14 cellular contexts compared by ENCODE assay signal in the genomic region with DNA sequence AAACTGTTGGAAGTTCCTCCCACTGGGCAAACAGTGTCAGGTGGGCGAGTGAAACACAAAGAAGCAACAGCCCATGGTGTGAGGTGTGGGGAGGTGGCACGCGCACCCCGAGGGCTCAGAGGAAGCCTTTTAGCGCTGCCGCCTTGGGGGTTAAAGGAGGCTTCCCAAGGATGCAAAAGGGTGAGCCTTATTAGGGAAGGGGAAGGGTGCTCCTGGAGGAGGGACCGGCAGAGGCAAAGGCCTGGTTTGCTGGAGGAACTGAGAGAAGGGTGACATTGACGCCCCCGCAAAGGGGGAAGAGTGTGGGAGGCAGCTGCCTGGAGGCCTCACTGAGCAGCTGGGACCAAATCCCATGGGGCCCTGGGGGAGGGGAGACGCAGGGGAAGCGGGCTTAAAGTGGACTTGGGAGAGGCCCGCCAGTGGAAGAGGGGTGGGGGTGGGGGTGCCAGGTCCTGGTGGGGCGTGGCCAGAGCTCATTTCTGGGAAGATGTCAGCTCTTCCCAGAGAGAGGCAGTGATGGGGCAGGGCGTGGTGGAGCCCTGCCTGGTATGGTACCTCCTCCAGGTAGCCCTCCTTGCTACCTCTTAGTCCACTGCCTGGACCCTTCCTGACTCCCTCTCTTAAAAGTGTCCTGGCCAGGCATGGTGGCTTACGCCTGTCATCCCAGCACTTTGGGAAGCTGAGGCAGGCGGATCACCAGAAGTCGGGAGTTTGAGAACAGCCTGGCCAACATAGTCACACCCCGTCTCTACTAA. TPM values are rescaled to one million over a fixed set of nuclear protein-coding genes. Genes with fewer than 3 reads are reported as not detected.
DNase-seq lines count a peak whose midpoint lies in the region; ATAC-seq, FAIRE-seq and TF ChIP-seq lines count a peak whose summit lies in the region.
"Had no signal": no experiment of that assay in that cellular context is flagged by ENCODE, and none has a peak within 500 bp of the region (broad histone marks: within the 10 kb centered on the region; RNA-seq: fewer than 3 reads in every experiment).

No MANE protein-coding gene starts in this region.

- peaks cover 0 to 6% of the 10 kb centered on the region in 2 donors for H3K4me1 Mint-ChIP-seq in natural killer cell
- no peaks in the 10 kb centered on the region for H3K4me1 Mint-ChIP-seq in CD8-positive, alpha-beta memory T cell
- H3K4me1 Mint-ChIP-seq in HFFc6 (ENCODE audit: low read depth), result no peaks in the 10 kb centered on the region

- H3K9me3 ChIP-seq in DOHH2 (ENCODE audit: control insufficient read depth, insufficient read depth, low read length), result no peaks in the 10 kb centered on the region
- H3K9me3 ChIP-seq in HepG2 (ENCODE audit: low read length), result no peaks in the 10 kb centered on the region
- no peaks in the 10 kb centered on the region for H3K9me3 ChIP-seq in CD8-positive, alpha-beta memory T cell (ENCODE audit: low read length)
- H3K9me3 ChIP-seq: SJSA1, thoracic aorta had no signal

- no peaks in the 10 kb centered on the region for H3K27me3 Mint-ChIP-seq in natural killer cell (ENCODE audit: low read depth in 2 of 2)
- H3K27me3 Mint-ChIP-seq in CD8-positive, alpha-beta memory T cell, result no peaks in the 10 kb centered on the region
- peaks cover 2% of the 10 kb centered on the region; the same call in 1 of the 2 replicates for H3K27me3 Mint-ChIP-seq in HFFc6 (ENCODE audit: insufficient read depth)
- H3K27me3 Mint-ChIP-seq: effector memory CD8-positive, alpha-beta T cell had no signal

- ATAC-seq in HG02759 (IDR thresholded peaks at IDR 0.05; ENCODE audit: unreplicated experiment), result peak; percentile 59
- peak; percentile 26; the same call in 1 of the 3 replicates for ATAC-seq in HepG2
- ATAC-seq in natural killer cell, result no peak
- ATAC-seq: effector memory CD8-positive, alpha-beta T cell had no signal

- H3K9me2 ChIP-seq in DOHH2 (replicated peaks; ENCODE audit: control insufficient read depth, low read length), result no peaks in the 10 kb centered on the region

- H3K27me3 ChIP-seq in DOHH2 (ENCODE audit: control insufficient read depth, low read length), result no peaks in the 10 kb centered on the region
- no peaks in the 10 kb centered on the region for H3K27me3 ChIP-seq in HepG2 (ENCODE audit: control insufficient read depth in 1 of 2, insufficient read depth in 2 of 2, low read length in 2 of 2)
- no peaks in the 10 kb centered on the region for H3K27me3 ChIP-seq in CD8-positive, alpha-beta memory T cell (ENCODE audit: insufficient read depth, low read length, poor library complexity, severe bottlenecking)
- H3K27me3 ChIP-seq: SJSA1 had no signal

- H3K4me3 ChIP-seq in DOHH2 (ENCODE audit: low read length) (peak overlapping the region; percentile 61), HepG2 (replicated peaks in 1 of 3; ENCODE audit: insufficient read depth in 1 of 3, low read depth in 2 of 3, low read length in 3 of 3) (no peak overlapping the region)
- H3K4me3 ChIP-seq in CD8-positive, alpha-beta memory T cell (ENCODE audit: low read length), result no peak overlapping the region
- H3K4me3 ChIP-seq: SJSA1, skin epidermis, thoracic aorta had no signal

- no peaks in the 10 kb centered on the region for H3K36me3 Mint-ChIP-seq in natural killer cell
- H3K36me3 Mint-ChIP-seq in CD8-positive, alpha-beta memory T cell, result peaks cover 0 to 34% (median 6%) of the 10 kb centered on the region in 3 donors
- H3K36me3 Mint-ChIP-seq in HFFc6 (ENCODE audit: low read depth), result no peaks in the 10 kb centered on the region

- H3K4me1 ChIP-seq in DOHH2 (ENCODE audit: control insufficient read depth, low read length), result peaks cover 45% of the 10 kb centered on the region
- H3K4me1 ChIP-seq in HepG2 (ENCODE audit: insufficient read depth, low read length), result no peaks in the 10 kb centered on the region
- no peaks in the 10 kb centered on the region for H3K4me1 ChIP-seq in CD8-positive, alpha-beta memory T cell (ENCODE audit: insufficient read depth, low read length)

- intact Hi-C loops in HepG2 (cut with micrococcal nuclease; ENCODE audit: unreplicated experiment), result no loop called here
- intact Hi-C loops in natural killer cell (cut with micrococcal nuclease), result no loop called here

- TF ChIP-seq CTCF in DOHH2 (IDR thresholded peaks at IDR 0.05; ENCODE audit: low read depth, low read length, poor library complexity, severe bottlenecking), result no peak
- no peak for TF ChIP-seq CTCF in RWPE1 (conservative IDR thresholded peaks at IDR 0.05; ENCODE audit: low read depth)
- no peak for TF ChIP-seq CTCF in HepG2 (CRISPR knock-in tag; IDR thresholded peaks at IDR 0.05)
- TF ChIP-seq CTCF in natural killer cell (IDR thresholded peaks at IDR 0.05), result no peak
- no peak for TF ChIP-seq CTCF in HFFc6 (IDR thresholded peaks at IDR 0.05)

- 92% methylated on average over 15 of the region's 18 CpGs for WGBS in HepG2 (ENCODE audit: low lambda C conversion rate)

- no peak for DNase-seq in RWPE1 (ENCODE audit: low spot score)
- no peak for DNase-seq in HepG2 (ENCODE audit: low spot score)
- DNase-seq in natural killer cell, result no peak
- no peak for DNase-seq in CD8-positive, alpha-beta memory T cell
- DNase-seq in HFFc6, result no peak
- no peak for DNase-seq in effector CD8-positive, alpha-beta T cell (lab: John Stamatoyannopoulos, UW)
- DNase-seq: activated gamma-delta T cell; effector memory CD8-positive, alpha-beta T cell; GDM1 had no signal

- no TSS peak for BruUV-seq in HepG2 (replicated peaks; lab: Mats Ljungman, UMichigan)

- TF ChIP-seq RAD21 in HepG2 (CRISPR knock-in tag; IDR thresholded peaks at IDR 0.05), result no peak

- H3K4me3 Mint-ChIP-seq in natural killer cell (no peak overlapping the region), HFFc6 (no peak overlapping the region)
- H3K4me3 Mint-ChIP-seq in CD8-positive, alpha-beta memory T cell, result no peak overlapping the region
- H3K4me3 Mint-ChIP-seq: effector memory CD8-positive, alpha-beta T cell had no signal

- TF ChIP-seq POLR2A in HepG2 (IDR thresholded peaks at IDR 0.05; ENCODE audit: insufficient read depth in 1 of 2, low read depth in 2 of 2, low read length in 2 of 2), result no peak

- no peak for FAIRE-seq in HepG2 (lab: Jason Lieb, UNC)

- H3K9me3 Mint-ChIP-seq in natural killer cell, result no peaks in the 10 kb centered on the region
- H3K9me3 Mint-ChIP-seq in CD8-positive, alpha-beta memory T cell, result no peaks in the 10 kb centered on the region
- H3K9me3 Mint-ChIP-seq in HFFc6, result no peaks in the 10 kb centered on the region
- H3K9me3 Mint-ChIP-seq: effector memory CD8-positive, alpha-beta T cell had no signal

- no peaks in the 10 kb centered on the region for H3K79me2 ChIP-seq in DOHH2 (ENCODE audit: control insufficient read depth, low read length)
- no peaks in the 10 kb centered on the region for H3K79me2 ChIP-seq in HepG2 (ENCODE audit: insufficient read depth, low read length)

- no peak overlapping the region for H3K9ac ChIP-seq in HepG2 (ENCODE audit: insufficient read depth, low read depth, low read length)

- POLR2A ChIA-PET in RWPE1 (lab: Yijun Ruan, JAX; ENCODE audit: low non-redundant PET) (interaction anchor here (0.6 kb wide), 1 partner anchor 15 kb away, joined by 4 read pairs; no protein-coding TSS in a partner anchor), HepG2 (lab: Yijun Ruan, JAX) (no interaction called here)
- POLR2A ChIA-PET in CD8-positive, alpha-beta memory T cell (lab: Charles Lee), result no interaction called here

- no peaks in the 10 kb centered on the region for H4K20me1 ChIP-seq in DOHH2 (ENCODE audit: control insufficient read depth, insufficient read depth, low read depth, low read length)
- H4K20me1 ChIP-seq in HepG2 (ENCODE audit: insufficient read depth, low read length), result no peaks in the 10 kb centered on the region

- H3K4me2 ChIP-seq in DOHH2 (ENCODE audit: low read length) (peak overlapping the region; percentile 68), HepG2 (ENCODE audit: low read depth, low read length) (no peak overlapping the region)

- H3K36me3 ChIP-seq in DOHH2 (ENCODE audit: control insufficient read depth, low read length) (peaks cover 11% of the 10 kb centered on the region), HepG2 (replicated peaks in 1 of 2; ENCODE audit: control insufficient read depth in 1 of 2, insufficient read depth in 2 of 2, low read length in 2 of 2) (peaks cover 1 to 6% of the 10 kb centered on the region in 2 experiments; a peak in 3 of 5 replicates)
- H3K36me3 ChIP-seq in CD8-positive, alpha-beta memory T cell (ENCODE audit: insufficient read depth, low read length), result peaks cover 9% of the 10 kb centered on the region

- in situ Hi-C loops in HepG2 (cut with HindIII; ENCODE audit: extremely low pct_ligation_motif_present, low pct_unique_long_range_greater_than_20kb), result no loop called here

- no peak overlapping the region for H3K27ac Mint-ChIP-seq in natural killer cell
- H3K27ac Mint-ChIP-seq in CD8-positive, alpha-beta memory T cell, result peak overlapping the region in 1 of 8 donors; percentile 38
- no peak overlapping the region for H3K27ac Mint-ChIP-seq in HFFc6
- H3K27ac Mint-ChIP-seq: effector memory CD8-positive, alpha-beta T cell had no signal

- CTCF ChIA-PET in RWPE1 (lab: Yijun Ruan, JAX) (interaction anchor here (0.7 kb wide), 1 partner anchor 209 kb away, joined by 3 read pairs; no protein-coding TSS in a partner anchor), HepG2 (lab: Yijun Ruan, JAX; ENCODE audit: low intra/inter-chr PET ratio, low total read pairs) (no interaction called here)
- CTCF ChIA-PET in CD8-positive, alpha-beta memory T cell (lab: Charles Lee), result interaction anchor here (1.0 kb wide), 1 partner anchor 255 kb away, joined by 3 read pairs; no protein-coding TSS in a partner anchor

- H3K27ac ChIP-seq in DOHH2 (ENCODE audit: low read depth, low read length) (peak overlapping the region; percentile 72), RWPE1 (peak overlapping the region; percentile 35), HepG2 (ENCODE audit: extremely low read length, insufficient read depth, low read length) (no peak overlapping the region)
- no peak overlapping the region for H3K27ac ChIP-seq in CD8-positive, alpha-beta memory T cell (ENCODE audit: low read depth, low read length)
- H3K27ac ChIP-seq: SJSA1, thoracic aorta had no signal

- peaks cover 11% of the 10 kb centered on the region for H3F3A ChIP-seq in DOHH2 (ENCODE audit: control insufficient read depth, insufficient read depth)

- H2AFZ ChIP-seq in HepG2 (ENCODE audit: low read length), result no peak overlapping the region

- no peak for TF ChIP-seq EP300 in HepG2 (IDR thresholded peaks at IDR 0.05; ENCODE audit: low read depth in 2 of 2, low read length in 2 of 2)
- no peak for TF ChIP-seq EP300 in HepG2 (CRISPR knock-in tag; IDR thresholded peaks at IDR 0.05; ENCODE audit: borderline replicate concordance)

RNA-seq across cellular contexts. Expression of a gene that starts 12.0 kb away (rescaled TPM):
- total RNA-seq in HepG2 (2016; rRNA removed; fragmentation: Illumina TruSeq; extraction: Trizol) (1.2 and 1.3 TPM in 2 replicates), natural killer cell (10 to 100 TPM; 56.1 to 67.7 (median 66.5) TPM)
- total RNA-seq in HepG2 (2016; cell fraction: cytosol; rRNA removed; fragmentation: Illumina TruSeq; extraction: Trizol; ENCODE audit: low read depth), result 0.18 and 1.7 TPM in 2 replicates
- 0.45 and 2.3 TPM in 2 replicates for total RNA-seq in HepG2 (2016; cell fraction: insoluble cytoplasmic fraction; rRNA removed; fragmentation: Illumina TruSeq; extraction: Trizol)
- total RNA-seq in HepG2 (2016; cell fraction: membrane; rRNA removed; fragmentation: Illumina TruSeq; extraction: Trizol), result 1.4 TPM in 2 replicates
- total RNA-seq in HepG2 (2016; cell fraction: nucleus; rRNA removed; fragmentation: Illumina TruSeq; extraction: Trizol), result 1.6 and 3.1 TPM in 2 replicates
- polyA plus RNA-seq in HepG2 (2011; rRNA removed), result 2.5 and 3.1 TPM in 2 replicates
- polyA plus RNA-seq in HepG2 (2011; cell fraction: cytosol; rRNA removed), result 0.95 and 1.5 TPM in 2 replicates
- polyA plus RNA-seq in HepG2 (2011; cell fraction: nucleus; rRNA removed), result 23.2 and 28.6 TPM in 2 replicates
- 4.3 and 5.3 TPM in 2 replicates for polyA plus RNA-seq in HepG2 (2012)
- polyA plus RNA-seq in HepG2 (2016; cell fraction: cytosol; fragmentation: Illumina TruSeq; extraction: Trizol; ENCODE audit: low read depth), result 0.75 and 1.1 TPM in 2 replicates
- 0.76 and 2.0 TPM in 2 replicates for polyA plus RNA-seq in HepG2 (2016; cell fraction: insoluble cytoplasmic fraction; fragmentation: Illumina TruSeq; extraction: Trizol; ENCODE audit: low read depth)
- 0.88 and 1.4 TPM in 2 replicates for polyA plus RNA-seq in HepG2 (2016; cell fraction: membrane; fragmentation: Illumina TruSeq; extraction: Trizol; ENCODE audit: low read depth)
- polyA plus RNA-seq in HepG2 (2016; cell fraction: nucleus; fragmentation: Illumina TruSeq; extraction: Trizol; ENCODE audit: insufficient read depth, low read depth), result 4.8 and 5.1 TPM in 2 replicates
- polyA minus RNA-seq in HepG2 (2011; rRNA and poly(A)+ RNA removed; ENCODE audit: low replicate concordance), result 1.3 and 16.7 TPM in 2 replicates
- 2.5 and 4.6 TPM in 2 replicates for polyA minus RNA-seq in HepG2 (2011; cell fraction: cytosol; rRNA and poly(A)+ RNA removed)
- 20.1 and 21.3 TPM in 2 replicates for polyA minus RNA-seq in HepG2 (2011; cell fraction: nucleus; rRNA and poly(A)+ RNA removed)
- total RNA-seq in CD8-positive, alpha-beta memory T cell, result 10 to 100 TPM; 37.7 to 38.7 TPM
- polyA plus RNA-seq in CD8-positive, alpha-beta memory T cell, result 23.0 TPM
- total RNA-seq in HFFc6 (2021; fragmentation: NEBNext Ultra II Directional; extraction: Animal tissue kit (Norgen Biotek cat#: 25700)), result 1 to 10 TPM in 1 of 6 experiments, under 1 TPM in 5; 0.31 to 1.1 (median 0.40) TPM

RNA-seq across cellular contexts. Expression of a gene that starts 20.0 kb away (rescaled TPM):
- total RNA-seq in HepG2 (2016; rRNA removed; fragmentation: Illumina TruSeq; extraction: Trizol), result 3.8 and 12.2 TPM in 2 replicates
- total RNA-seq in HepG2 (2016; cell fraction: cytosol; rRNA removed; fragmentation: Illumina TruSeq; extraction: Trizol; ENCODE audit: low read depth), result 2.4 and 2.8 TPM in 2 replicates
- total RNA-seq in HepG2 (2016; cell fraction: insoluble cytoplasmic fraction; rRNA removed; fragmentation: Illumina TruSeq; extraction: Trizol), result 6.4 and 9.5 TPM in 2 replicates
- 6.3 and 6.5 TPM in 2 replicates for total RNA-seq in HepG2 (2016; cell fraction: membrane; rRNA removed; fragmentation: Illumina TruSeq; extraction: Trizol)
- 6.7 and 10.0 TPM in 2 replicates for total RNA-seq in HepG2 (2016; cell fraction: nucleus; rRNA removed; fragmentation: Illumina TruSeq; extraction: Trizol)
- 7.3 and 8.2 TPM in 2 replicates for polyA plus RNA-seq in HepG2 (2011; rRNA removed)
- polyA plus RNA-seq in HepG2 (2011; cell fraction: cytosol; rRNA removed), result 3.3 and 5.6 TPM in 2 replicates
- 34.8 and 36.5 TPM in 2 replicates for polyA plus RNA-seq in HepG2 (2011; cell fraction: nucleus; rRNA removed)
- polyA plus RNA-seq in HepG2 (2012), result 18.2 and 28.7 TPM in 2 replicates
- 1.0 and 1.3 TPM in 2 replicates for polyA plus RNA-seq in HepG2 (2016; cell fraction: cytosol; fragmentation: Illumina TruSeq; extraction: Trizol; ENCODE audit: low read depth)
- polyA plus RNA-seq in HepG2 (2016; cell fraction: insoluble cytoplasmic fraction; fragmentation: Illumina TruSeq; extraction: Trizol; ENCODE audit: low read depth), result 8.8 and 13.1 TPM in 2 replicates
- 2.1 and 3.2 TPM in 2 replicates for polyA plus RNA-seq in HepG2 (2016; cell fraction: membrane; fragmentation: Illumina TruSeq; extraction: Trizol; ENCODE audit: low read depth)
- polyA plus RNA-seq in HepG2 (2016; cell fraction: nucleus; fragmentation: Illumina TruSeq; extraction: Trizol; ENCODE audit: insufficient read depth, low read depth), result 15.3 and 23.8 TPM in 2 replicates
- polyA minus RNA-seq in HepG2 (2011; rRNA and poly(A)+ RNA removed; ENCODE audit: low replicate concordance), result 37.6 and 52.5 TPM in 2 replicates
- 19.4 and 24.6 TPM in 2 replicates for polyA minus RNA-seq in HepG2 (2011; cell fraction: cytosol; rRNA and poly(A)+ RNA removed)
- polyA minus RNA-seq in HepG2 (2011; cell fraction: nucleus; rRNA and poly(A)+ RNA removed), result 10.9 and 11.4 TPM in 2 replicates
- total RNA-seq in natural killer cell, result 10 to 100 TPM; 41.0 to 59.4 (median 45.8) TPM
- total RNA-seq in CD8-positive, alpha-beta memory T cell, result 10 to 100 TPM; 66.1 to 72.3 TPM
- 43.0 TPM for polyA plus RNA-seq in CD8-positive, alpha-beta memory T cell
- 10 to 100 TPM; 56.0 to 77.9 (median 68.2) TPM for total RNA-seq in HFFc6 (2021; fragmentation: NEBNext Ultra II Directional; extraction: Animal tissue kit (Norgen Biotek cat#: 25700))

RNA-seq across cellular contexts. Expression of a gene that starts 51.1 kb away (rescaled TPM):
- 0.07 and 0.11 TPM in 2 replicates for total RNA-seq in HepG2 (2016; rRNA removed; fragmentation: Illumina TruSeq; extraction: Trizol)
- total RNA-seq in HepG2 (2016; cell fraction: cytosol; rRNA removed; fragmentation: Illumina TruSeq; extraction: Trizol; ENCODE audit: low read depth), result not detected in 2 replicates
- total RNA-seq in HepG2 (2016; cell fraction: insoluble cytoplasmic fraction; rRNA removed; fragmentation: Illumina TruSeq; extraction: Trizol), result 0.09 TPM in 2 replicates
- 0.03 and 0.06 TPM in 2 replicates for total RNA-seq in HepG2 (2016; cell fraction: membrane; rRNA removed; fragmentation: Illumina TruSeq; extraction: Trizol)
- 0.09 and 0.16 TPM in 2 replicates for total RNA-seq in HepG2 (2016; cell fraction: nucleus; rRNA removed; fragmentation: Illumina TruSeq; extraction: Trizol)
- 0.34 and 0.45 TPM in 2 replicates for polyA plus RNA-seq in HepG2 (2011; rRNA removed)
- polyA plus RNA-seq in HepG2 (2011; cell fraction: cytosol; rRNA removed), result 0.09 and 0.10 TPM in 2 replicates
- 1.7 and 2.0 TPM in 2 replicates for polyA plus RNA-seq in HepG2 (2011; cell fraction: nucleus; rRNA removed)
- polyA plus RNA-seq in HepG2 (2012), result 0.17 and 0.20 TPM in 2 replicates
- polyA plus RNA-seq in HepG2 (2016; cell fraction: cytosol; fragmentation: Illumina TruSeq; extraction: Trizol; ENCODE audit: low read depth), result not detected in 2 replicates
- polyA plus RNA-seq in HepG2 (2016; cell fraction: insoluble cytoplasmic fraction; fragmentation: Illumina TruSeq; extraction: Trizol; ENCODE audit: low read depth), result 0.05 and 0.14 TPM in 2 replicates
- polyA plus RNA-seq in HepG2 (2016; cell fraction: membrane; fragmentation: Illumina TruSeq; extraction: Trizol; ENCODE audit: low read depth), result 0.02 TPM in 1 of 2 replicates, not detected in the other
- polyA plus RNA-seq in HepG2 (2016; cell fraction: nucleus; fragmentation: Illumina TruSeq; extraction: Trizol; ENCODE audit: insufficient read depth, low read depth), result 0.40 and 0.84 TPM in 2 replicates
- 0.24 and 0.63 TPM in 2 replicates for polyA minus RNA-seq in HepG2 (2011; rRNA and poly(A)+ RNA removed; ENCODE audit: low replicate concordance)
- 0.18 and 0.30 TPM in 2 replicates for polyA minus RNA-seq in HepG2 (2011; cell fraction: cytosol; rRNA and poly(A)+ RNA removed)
- polyA minus RNA-seq in HepG2 (2011; cell fraction: nucleus; rRNA and poly(A)+ RNA removed), result 0.62 and 1.2 TPM in 2 replicates
- not detected for total RNA-seq in natural killer cell
- total RNA-seq in CD8-positive, alpha-beta memory T cell, result not detected
- polyA plus RNA-seq in CD8-positive, alpha-beta memory T cell, result not detected
- under 1 TPM; 0.07 to 0.71 (median 0.21) TPM for total RNA-seq in HFFc6 (2021; fragmentation: NEBNext Ultra II Directional; extraction: Animal tissue kit (Norgen Biotek cat#: 25700))
- total RNA-seq: SJSA1 had no signal

RNA-seq across cellular contexts. Expression of a gene that starts 55.6 kb away (rescaled TPM):
- 0.48 and 0.86 TPM in 2 replicates for total RNA-seq in HepG2 (2016; rRNA removed; fragmentation: Illumina TruSeq; extraction: Trizol)
- 0.18 and 0.40 TPM in 2 replicates for total RNA-seq in HepG2 (2016; cell fraction: cytosol; rRNA removed; fragmentation: Illumina TruSeq; extraction: Trizol; ENCODE audit: low read depth)
- 0.36 and 1.2 TPM in 2 replicates for total RNA-seq in HepG2 (2016; cell fraction: insoluble cytoplasmic fraction; rRNA removed; fragmentation: Illumina TruSeq; extraction: Trizol)
- total RNA-seq in HepG2 (2016; cell fraction: membrane; rRNA removed; fragmentation: Illumina TruSeq; extraction: Trizol), result 0.38 and 0.43 TPM in 2 replicates
- total RNA-seq in HepG2 (2016; cell fraction: nucleus; rRNA removed; fragmentation: Illumina TruSeq; extraction: Trizol), result 1.0 and 1.3 TPM in 2 replicates
- 4.0 and 8.6 TPM in 2 replicates for polyA plus RNA-seq in HepG2 (2011; rRNA removed)
- polyA plus RNA-seq in HepG2 (2011; cell fraction: cytosol; rRNA removed), result 4.2 and 6.3 TPM in 2 replicates
- polyA plus RNA-seq in HepG2 (2011; cell fraction: nucleus; rRNA removed), result 3.5 and 4.5 TPM in 2 replicates
- 9.1 and 10.5 TPM in 2 replicates for polyA plus RNA-seq in HepG2 (2012)
- polyA plus RNA-seq in HepG2 (2016; cell fraction: cytosol; fragmentation: Illumina TruSeq; extraction: Trizol; ENCODE audit: low read depth), result 0.10 and 0.18 TPM in 2 replicates
- 0.61 and 0.62 TPM in 2 replicates for polyA plus RNA-seq in HepG2 (2016; cell fraction: insoluble cytoplasmic fraction; fragmentation: Illumina TruSeq; extraction: Trizol; ENCODE audit: low read depth)
- 0.29 and 0.35 TPM in 2 replicates for polyA plus RNA-seq in HepG2 (2016; cell fraction: membrane; fragmentation: Illumina TruSeq; extraction: Trizol; ENCODE audit: low read depth)
- polyA plus RNA-seq in HepG2 (2016; cell fraction: nucleus; fragmentation: Illumina TruSeq; extraction: Trizol; ENCODE audit: insufficient read depth, low read depth), result 1.8 and 2.3 TPM in 2 replicates
- 2.7 and 11.1 TPM in 2 replicates for polyA minus RNA-seq in HepG2 (2011; rRNA and poly(A)+ RNA removed; ENCODE audit: low replicate concordance)
- 3.0 and 4.7 TPM in 2 replicates for polyA minus RNA-seq in HepG2 (2011; cell fraction: cytosol; rRNA and poly(A)+ RNA removed)
- 1.8 and 3.1 TPM in 2 replicates for polyA minus RNA-seq in HepG2 (2011; cell fraction: nucleus; rRNA and poly(A)+ RNA removed)
- not detected for total RNA-seq in natural killer cell
- total RNA-seq in CD8-positive, alpha-beta memory T cell, result not detected
- polyA plus RNA-seq in CD8-positive, alpha-beta memory T cell, result not detected
- not detected for total RNA-seq in HFFc6 (2021; fragmentation: NEBNext Ultra II Directional; extraction: Animal tissue kit (Norgen Biotek cat#: 25700))
- total RNA-seq: SJSA1 had no signal

Comparison
In these comparisons a context has a peak if more than half of its experiments do, and no peak if none do; other contexts are left out.
1. H3K27ac ChIP-seq: peak in DOHH2 (single experiment) and RWPE1 (single experiment); none in HepG2 (single experiment) and CD8-positive, alpha-beta memory T cell (single experiment).
2. ATAC-seq: peak in HG02759 (single experiment) and HepG2 (single experiment); none in natural killer cell (0 of 3).
3. RNA of a gene that starts 12.0 kb away (total RNA-seq): 56.1 to 67.7 TPM in natural killer cell and 37.7 to 38.7 TPM in CD8-positive, alpha-beta memory T cell; 0.18 to 3.1 TPM in HepG2 and 0.31 to 1.1 TPM in HFFc6; every median in the first group is over 4 times any median in the second.